In the genomic region with DNA sequence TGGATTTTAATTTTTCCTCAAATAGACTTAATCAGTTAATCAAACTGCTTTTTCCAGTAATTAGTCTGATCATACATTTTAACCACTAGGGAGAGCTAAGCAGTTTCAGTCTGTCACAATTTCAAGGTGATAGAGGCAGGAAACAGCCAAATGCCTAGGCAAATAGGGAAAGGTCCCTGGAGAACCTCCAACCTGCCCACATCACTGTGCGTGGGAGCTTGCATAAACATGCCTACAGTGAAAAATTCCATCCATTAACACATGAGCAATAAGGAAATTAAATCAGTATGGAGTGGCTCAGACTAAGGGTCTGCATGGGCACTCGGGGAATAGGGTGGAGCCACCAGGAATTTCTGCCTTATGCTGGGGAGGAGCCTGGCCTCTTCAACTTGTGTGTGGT, we compare ENCODE assay signal across 13 cellular contexts.
A peak's percentile ranks its signal among the peaks of the same experiment; 100 is the strongest.
DNase-seq lines count a peak whose midpoint lies in the region; ATAC-seq and TF ChIP-seq lines count a peak whose summit lies in the region.
"Had no signal": no experiment of that assay in that cellular context is flagged by ENCODE, and none has a peak within 500 bp of the region (broad histone marks: within the 10 kb centered on the region; RNA-seq: fewer than 3 reads in every experiment).

No MANE protein-coding gene starts in this region.

- TF ChIP-seq CTCF in Calu3 (IDR thresholded peaks at IDR 0.05; ENCODE audit: unreplicated experiment), result no peak
- TF ChIP-seq CTCF in cardiac fibroblast (IDR thresholded peaks at IDR 0.05; ENCODE audit: low read depth, low read length), result no peak
- no peak for TF ChIP-seq CTCF in lower lobe of right lung (IDR thresholded peaks at IDR 0.05)

- H3K36me3 ChIP-seq in MG63 (no peaks in the 10 kb centered on the region), lower lobe of right lung (no peaks in the 10 kb centered on the region)

- H3K4me3 ChIP-seq in MG63 (no peak overlapping the region), cardiac fibroblast (replicated peaks in 1 of 2; ENCODE audit: low read depth in 2 of 2, low read length in 2 of 2) (no peak overlapping the region), lower lobe of right lung (no peak overlapping the region)

- no peaks in the 10 kb centered on the region for H3K27me3 Mint-ChIP-seq in Calu3 (ENCODE audit: unreplicated experiment)
- H3K27me3 Mint-ChIP-seq in T-helper 2 cell treated with Interferon-gamma antibody and Interleukin-4, amounts not matched to agents 5 μg/mL and 100 μg/mL, for 36 hours (ENCODE audit: low read depth), result no peaks in the 10 kb centered on the region
- peaks cover 5% of the 10 kb centered on the region for H3K27me3 Mint-ChIP-seq in activated T-cell treated with anti-CD3 and anti-CD28 coated beads, Interleukin-2, amount 50 U/mL, for 24 hours

- no peak overlapping the region for H3K4me3 Mint-ChIP-seq in Calu3 (ENCODE audit: low read depth, unreplicated experiment)
- H3K4me3 Mint-ChIP-seq in T-helper 2 cell treated with Interferon-gamma antibody and Interleukin-4, amounts not matched to agents 5 μg/mL and 100 μg/mL, for 36 hours, result no peak overlapping the region
- H3K4me3 Mint-ChIP-seq in activated T-cell treated with anti-CD3 and anti-CD28 coated beads, Interleukin-2, amount 50 U/mL, for 24 hours, result no peak overlapping the region
- H3K4me3 Mint-ChIP-seq: CD14-positive monocyte had no signal

- intact Hi-C loops in Calu3 (cut with micrococcal nuclease; ENCODE audit: unreplicated experiment) (no loop called here), lower lobe of right lung (cut with DNase I) (no loop called here)

- H3K27ac Mint-ChIP-seq in Calu3 (ENCODE audit: unreplicated experiment), result no peak overlapping the region
- H3K27ac Mint-ChIP-seq in T-helper 2 cell treated with Interferon-gamma antibody and Interleukin-4, amounts not matched to agents 5 μg/mL and 100 μg/mL, for 36 hours, result no peak overlapping the region
- no peak overlapping the region for H3K27ac Mint-ChIP-seq in activated T-cell treated with anti-CD3 and anti-CD28 coated beads, Interleukin-2, amount 50 U/mL, for 24 hours
- H3K27ac Mint-ChIP-seq: CD14-positive monocyte had no signal

- H3K27me3 ChIP-seq in MG63 (no peaks in the 10 kb centered on the region), lower lobe of right lung (ENCODE audit: low read depth) (no peaks in the 10 kb centered on the region)

- peak; percentile 0 for DNase-seq in Calu3
- peak; percentile 25 for DNase-seq in MG63
- peak; percentile 30 to 37 for DNase-seq in cardiac fibroblast (ENCODE audit: low read depth in 2 of 2)
- DNase-seq in lower lobe of right lung, result no peak
- DNase-seq in mesenteric fat pad (ENCODE audit: low spot score), result no peak
- no peak for DNase-seq in T-helper 2 cell treated with Interferon-gamma antibody and Interleukin-4, amounts not matched to agents 5 μg/mL and 100 μg/mL, for 36 hours (ENCODE audit: low spot score)
- DNase-seq in COLO668 (lab: John Stamatoyannopoulos, UW; ENCODE audit: unreplicated experiment), result no peak
- DNase-seq in activated T-cell treated with anti-CD3 and anti-CD28 coated beads, Interleukin-2, amount 50 U/mL, for 24 hours, result no peak
- DNase-seq: activated T-cell treated with anti-CD3 and anti-CD28 coated beads, Interleukin-2, amount 50 U/mL, for 48 hours; KG1; kidney; T1000 had no signal

- H3K27ac ChIP-seq in lower lobe of right lung, result no peak overlapping the region

- CTCF ChIA-PET in Calu3 (lab: Charles Lee), result no interaction called here

- H3K9me3 ChIP-seq in MG63 (no peaks in the 10 kb centered on the region), lower lobe of right lung (no peaks in the 10 kb centered on the region)

- peak; percentile 59 to 64 for ATAC-seq in lower lobe of right lung

- H3K4me1 Mint-ChIP-seq in Calu3 (ENCODE audit: low read depth, unreplicated experiment), result no peaks in the 10 kb centered on the region
- H3K4me1 Mint-ChIP-seq in T-helper 2 cell treated with Interferon-gamma antibody and Interleukin-4, amounts not matched to agents 5 μg/mL and 100 μg/mL, for 36 hours (ENCODE audit: low read depth), result peaks cover 2% of the 10 kb centered on the region
- H3K4me1 Mint-ChIP-seq in activated T-cell treated with anti-CD3 and anti-CD28 coated beads, Interleukin-2, amount 50 U/mL, for 24 hours (ENCODE audit: low read depth), result no peaks in the 10 kb centered on the region
- H3K4me1 Mint-ChIP-seq: CD14-positive monocyte had no signal

- peaks cover 3% of the 10 kb centered on the region for H3K4me1 ChIP-seq in lower lobe of right lung

- no peaks in the 10 kb centered on the region for H3K9me3 Mint-ChIP-seq in Calu3 (ENCODE audit: low read depth, unreplicated experiment)
- H3K9me3 Mint-ChIP-seq in T-helper 2 cell treated with Interferon-gamma antibody and Interleukin-4, amounts not matched to agents 5 μg/mL and 100 μg/mL, for 36 hours, result peaks cover 3% of the 10 kb centered on the region
- H3K9me3 Mint-ChIP-seq in activated T-cell treated with anti-CD3 and anti-CD28 coated beads, Interleukin-2, amount 50 U/mL, for 24 hours, result peaks cover 2% of the 10 kb centered on the region

- H3K36me3 Mint-ChIP-seq in Calu3 (ENCODE audit: insufficient read depth, unreplicated experiment), result no peaks in the 10 kb centered on the region
- no peaks in the 10 kb centered on the region for H3K36me3 Mint-ChIP-seq in T-helper 2 cell treated with Interferon-gamma antibody and Interleukin-4, amounts not matched to agents 5 μg/mL and 100 μg/mL, for 36 hours (ENCODE audit: low read depth)
- no peaks in the 10 kb centered on the region for H3K36me3 Mint-ChIP-seq in activated T-cell treated with anti-CD3 and anti-CD28 coated beads, Interleukin-2, amount 50 U/mL, for 24 hours (ENCODE audit: low read depth)
- H3K36me3 Mint-ChIP-seq: CD14-positive monocyte had no signal

- no TSS peak for BruUV-seq in Calu3 (replicated peaks; lab: Mats Ljungman, UMichigan)

Comparison
In these comparisons a context has a peak if more than half of its experiments do, and no peak if none do; other contexts are left out.
1. DNase-seq: peak in Calu3 (single experiment), MG63 (single experiment) and cardiac fibroblast (2 of 2); none in lower lobe of right lung (single experiment), mesenteric fat pad (single experiment), T-helper 2 cell treated with Interferon-gamma antibody and Interleukin-4, amounts not matched to agents 5 μg/mL and 100 μg/mL, for 36 hours (single experiment), COLO668 (single experiment) and activated T-cell treated with anti-CD3 and anti-CD28 coated beads, Interleukin-2, amount 50 U/mL, for 24 hours (single experiment).